ENCODE assay signal across 1 cellular context in the genomic region with DNA sequence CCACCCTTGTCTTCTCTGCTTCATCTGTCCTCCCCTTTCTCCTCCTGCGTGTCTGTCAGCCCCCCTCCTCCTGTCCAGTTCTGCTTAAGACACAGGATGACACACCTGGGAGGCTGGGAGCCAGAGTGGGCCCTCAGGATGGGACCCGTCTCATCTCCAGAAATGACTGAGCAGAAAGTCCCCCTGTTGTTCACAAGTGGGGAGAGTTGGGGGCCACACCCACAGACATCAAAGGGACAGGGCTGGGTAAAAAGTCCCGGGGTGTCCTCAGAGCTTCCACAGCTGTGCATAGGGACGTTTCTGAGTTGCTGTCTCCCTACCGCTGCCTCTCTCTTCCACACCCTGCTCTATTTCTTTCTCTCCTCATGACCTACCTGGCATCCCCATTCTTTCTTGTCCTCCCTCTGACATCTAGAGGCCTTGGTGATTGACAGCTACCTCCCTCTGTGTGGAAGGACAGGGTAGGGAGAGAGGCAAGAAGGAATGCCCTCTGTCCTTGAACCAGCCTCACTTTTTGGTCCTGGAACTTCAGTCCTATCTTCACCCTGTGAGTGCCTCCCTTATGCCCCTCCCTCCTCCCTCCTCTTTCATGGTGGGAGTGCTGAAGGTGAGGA.
TF ChIP-seq lines count a peak whose summit lies in the region.

No MANE protein-coding gene starts in this region.

TF ChIP-seq in GM12878, 131 proteins besides CTCF, POLR2A, EP300 and RAD21 (continues in another document):
- TF ChIP-seq SMAD1 (IDR thresholded peaks at IDR 0.05; ENCODE audit: low read depth, partially characterized antibody), result no peak
- TF ChIP-seq, protein P1, sequence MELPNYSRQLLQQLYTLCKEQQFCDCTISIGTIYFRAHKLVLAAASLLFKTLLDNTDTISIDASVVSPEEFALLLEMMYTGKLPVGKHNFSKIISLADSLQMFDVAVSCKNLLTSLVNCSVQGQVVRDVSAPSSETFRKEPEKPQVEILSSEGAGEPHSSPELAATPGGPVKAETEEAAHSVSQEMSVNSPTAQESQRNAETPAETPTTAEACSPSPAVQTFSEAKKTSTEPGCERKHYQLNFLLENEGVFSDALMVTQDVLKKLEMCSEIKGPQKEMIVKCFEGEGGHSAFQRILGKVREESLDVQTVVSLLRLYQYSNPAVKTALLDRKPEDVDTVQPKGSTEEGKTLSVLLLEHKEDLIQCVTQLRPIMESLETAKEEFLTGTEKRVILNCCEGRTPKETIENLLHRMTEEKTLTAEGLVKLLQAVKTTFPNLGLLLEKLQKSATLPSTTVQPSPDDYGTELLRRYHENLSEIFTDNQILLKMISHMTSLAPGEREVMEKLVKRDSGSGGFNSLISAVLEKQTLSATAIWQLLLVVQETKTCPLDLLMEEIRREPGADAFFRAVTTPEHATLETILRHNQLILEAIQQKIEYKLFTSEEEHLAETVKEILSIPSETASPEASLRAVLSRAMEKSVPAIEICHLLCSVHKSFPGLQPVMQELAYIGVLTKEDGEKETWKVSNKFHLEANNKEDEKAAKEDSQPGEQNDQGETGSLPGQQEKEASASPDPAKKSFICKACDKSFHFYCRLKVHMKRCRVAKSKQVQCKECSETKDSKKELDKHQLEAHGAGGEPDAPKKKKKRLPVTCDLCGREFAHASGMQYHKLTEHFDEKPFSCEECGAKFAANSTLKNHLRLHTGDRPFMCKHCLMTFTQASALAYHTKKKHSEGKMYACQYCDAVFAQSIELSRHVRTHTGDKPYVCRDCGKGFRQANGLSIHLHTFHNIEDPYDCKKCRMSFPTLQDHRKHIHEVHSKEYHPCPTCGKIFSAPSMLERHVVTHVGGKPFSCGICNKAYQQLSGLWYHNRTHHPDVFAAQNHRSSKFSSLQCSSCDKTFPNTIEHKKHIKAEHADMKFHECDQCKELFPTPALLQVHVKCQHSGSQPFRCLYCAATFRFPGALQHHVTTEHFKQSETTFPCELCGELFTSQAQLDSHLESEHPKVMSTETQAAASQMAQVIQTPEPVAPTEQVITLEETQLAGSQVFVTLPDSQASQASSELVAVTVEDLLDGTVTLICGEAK (IDR thresholded peaks at IDR 0.05; ENCODE audit: borderline replicate concordance), result no peak
- TF ChIP-seq TCF12 (IDR thresholded peaks at IDR 0.05; ENCODE audit: low read depth, low read length), result peak; percentile 93
- TF ChIP-seq, protein P2, sequence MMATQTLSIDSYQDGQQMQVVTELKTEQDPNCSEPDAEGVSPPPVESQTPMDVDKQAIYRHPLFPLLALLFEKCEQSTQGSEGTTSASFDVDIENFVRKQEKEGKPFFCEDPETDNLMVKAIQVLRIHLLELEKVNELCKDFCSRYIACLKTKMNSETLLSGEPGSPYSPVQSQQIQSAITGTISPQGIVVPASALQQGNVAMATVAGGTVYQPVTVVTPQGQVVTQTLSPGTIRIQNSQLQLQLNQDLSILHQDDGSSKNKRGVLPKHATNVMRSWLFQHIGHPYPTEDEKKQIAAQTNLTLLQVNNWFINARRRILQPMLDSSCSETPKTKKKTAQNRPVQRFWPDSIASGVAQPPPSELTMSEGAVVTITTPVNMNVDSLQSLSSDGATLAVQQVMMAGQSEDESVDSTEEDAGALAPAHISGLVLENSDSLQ (IDR thresholded peaks at IDR 0.05), result peak; percentile 89
- no peak for TF ChIP-seq ZNF622 (IDR thresholded peaks at IDR 0.05)
- TF ChIP-seq CREB1 (IDR thresholded peaks at IDR 0.05; ENCODE audit: low read depth), result peak; percentile 72
- TF ChIP-seq ETV6 (conservative IDR thresholded peaks at IDR 0.05 in 1 of 2, IDR thresholded peaks at IDR 0.05 in 1 of 2; ENCODE audit: borderline replicate concordance in 1 of 2, low read depth in 1 of 2), result peak in 1 of 2 experiments; percentile 61; a peak in 1 of 4 replicates
- TF ChIP-seq HDAC2 (IDR thresholded peaks at IDR 0.05), result no peak
- TF ChIP-seq ASH2L (IDR thresholded peaks at IDR 0.05; ENCODE audit: borderline replicate concordance, low read depth), result no peak
- TF ChIP-seq CEBPB (IDR thresholded peaks at IDR 0.05; ENCODE audit: borderline replicate concordance in 1 of 2, low read depth in 2 of 2, low read length in 2 of 2), result no peak
- peak; percentile 46 for TF ChIP-seq MEF2B (IDR thresholded peaks at IDR 0.05; ENCODE audit: partially characterized antibody, poor library complexity, severe bottlenecking)
- peak; percentile 46 for TF ChIP-seq MTA2 (IDR thresholded peaks at IDR 0.05; ENCODE audit: low read depth)
- 0 out of 2 replicates have a peak, but pooled peaks have one; percentile 39 for TF ChIP-seq ATF7 (IDR thresholded peaks at IDR 0.05; ENCODE audit: low read depth)
- TF ChIP-seq, protein P3, sequence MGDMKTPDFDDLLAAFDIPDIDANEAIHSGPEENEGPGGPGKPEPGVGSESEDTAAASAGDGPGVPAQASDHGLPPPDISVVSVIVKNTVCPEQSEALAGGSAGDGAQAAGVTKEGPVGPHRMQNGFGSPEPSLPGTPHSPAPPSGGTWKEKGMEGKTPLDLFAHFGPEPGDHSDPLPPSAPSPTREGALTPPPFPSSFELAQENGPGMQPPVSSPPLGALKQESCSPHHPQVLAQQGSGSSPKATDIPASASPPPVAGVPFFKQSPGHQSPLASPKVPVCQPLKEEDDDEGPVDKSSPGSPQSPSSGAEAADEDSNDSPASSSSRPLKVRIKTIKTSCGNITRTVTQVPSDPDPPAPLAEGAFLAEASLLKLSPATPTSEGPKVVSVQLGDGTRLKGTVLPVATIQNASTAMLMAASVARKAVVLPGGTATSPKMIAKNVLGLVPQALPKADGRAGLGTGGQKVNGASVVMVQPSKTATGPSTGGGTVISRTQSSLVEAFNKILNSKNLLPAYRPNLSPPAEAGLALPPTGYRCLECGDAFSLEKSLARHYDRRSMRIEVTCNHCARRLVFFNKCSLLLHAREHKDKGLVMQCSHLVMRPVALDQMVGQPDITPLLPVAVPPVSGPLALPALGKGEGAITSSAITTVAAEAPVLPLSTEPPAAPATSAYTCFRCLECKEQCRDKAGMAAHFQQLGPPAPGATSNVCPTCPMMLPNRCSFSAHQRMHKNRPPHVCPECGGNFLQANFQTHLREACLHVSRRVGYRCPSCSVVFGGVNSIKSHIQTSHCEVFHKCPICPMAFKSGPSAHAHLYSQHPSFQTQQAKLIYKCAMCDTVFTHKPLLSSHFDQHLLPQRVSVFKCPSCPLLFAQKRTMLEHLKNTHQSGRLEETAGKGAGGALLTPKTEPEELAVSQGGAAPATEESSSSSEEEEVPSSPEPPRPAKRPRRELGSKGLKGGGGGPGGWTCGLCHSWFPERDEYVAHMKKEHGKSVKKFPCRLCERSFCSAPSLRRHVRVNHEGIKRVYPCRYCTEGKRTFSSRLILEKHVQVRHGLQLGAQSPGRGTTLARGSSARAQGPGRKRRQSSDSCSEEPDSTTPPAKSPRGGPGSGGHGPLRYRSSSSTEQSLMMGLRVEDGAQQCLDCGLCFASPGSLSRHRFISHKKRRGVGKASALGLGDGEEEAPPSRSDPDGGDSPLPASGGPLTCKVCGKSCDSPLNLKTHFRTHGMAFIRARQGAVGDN (IDR thresholded peaks at IDR 0.05), result 0 out of 2 replicates have a peak, but pooled peaks have one; percentile 30
- peak; percentile 88 for TF ChIP-seq IKZF1 (conservative IDR thresholded peaks at IDR 0.05)
- TF ChIP-seq SPI1 (IDR thresholded peaks at IDR 0.05; ENCODE audit: borderline replicate concordance, insufficient read depth, low read depth, low read length), result peak; percentile 32; the same call in 1 of the 2 replicates
- TF ChIP-seq SUZ12 (IDR thresholded peaks at IDR 0.05; ENCODE audit: unreplicated experiment), result no peak
- TF ChIP-seq ZNF384 (IDR thresholded peaks at IDR 0.05; ENCODE audit: borderline replicate concordance, low read depth, low read length), result no peak
- peak; percentile 90 for TF ChIP-seq TCF3 (IDR thresholded peaks at IDR 0.05; ENCODE audit: borderline replicate concordance, insufficient read depth, low read depth, low read length)
- TF ChIP-seq, protein P4, sequence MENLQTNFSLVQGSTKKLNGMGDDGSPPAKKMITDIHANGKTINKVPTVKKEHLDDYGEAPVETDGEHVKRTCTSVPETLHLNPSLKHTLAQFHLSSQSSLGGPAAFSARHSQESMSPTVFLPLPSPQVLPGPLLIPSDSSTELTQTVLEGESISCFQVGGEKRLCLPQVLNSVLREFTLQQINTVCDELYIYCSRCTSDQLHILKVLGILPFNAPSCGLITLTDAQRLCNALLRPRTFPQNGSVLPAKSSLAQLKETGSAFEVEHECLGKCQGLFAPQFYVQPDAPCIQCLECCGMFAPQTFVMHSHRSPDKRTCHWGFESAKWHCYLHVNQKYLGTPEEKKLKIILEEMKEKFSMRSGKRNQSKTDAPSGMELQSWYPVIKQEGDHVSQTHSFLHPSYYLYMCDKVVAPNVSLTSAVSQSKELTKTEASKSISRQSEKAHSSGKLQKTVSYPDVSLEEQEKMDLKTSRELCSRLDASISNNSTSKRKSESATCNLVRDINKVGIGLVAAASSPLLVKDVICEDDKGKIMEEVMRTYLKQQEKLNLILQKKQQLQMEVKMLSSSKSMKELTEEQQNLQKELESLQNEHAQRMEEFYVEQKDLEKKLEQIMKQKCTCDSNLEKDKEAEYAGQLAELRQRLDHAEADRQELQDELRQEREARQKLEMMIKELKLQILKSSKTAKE (IDR thresholded peaks at IDR 0.05; ENCODE audit: low read depth, poor library complexity, severe bottlenecking), result peak; percentile 57
- no peak for TF ChIP-seq NR2C2 (IDR thresholded peaks at IDR 0.05; ENCODE audit: borderline replicate concordance, control insufficient read depth, insufficient read length, low read depth)
- peak; percentile 94 to 95 for TF ChIP-seq IKZF2 (IDR thresholded peaks at IDR 0.05)
- TF ChIP-seq, protein P5, sequence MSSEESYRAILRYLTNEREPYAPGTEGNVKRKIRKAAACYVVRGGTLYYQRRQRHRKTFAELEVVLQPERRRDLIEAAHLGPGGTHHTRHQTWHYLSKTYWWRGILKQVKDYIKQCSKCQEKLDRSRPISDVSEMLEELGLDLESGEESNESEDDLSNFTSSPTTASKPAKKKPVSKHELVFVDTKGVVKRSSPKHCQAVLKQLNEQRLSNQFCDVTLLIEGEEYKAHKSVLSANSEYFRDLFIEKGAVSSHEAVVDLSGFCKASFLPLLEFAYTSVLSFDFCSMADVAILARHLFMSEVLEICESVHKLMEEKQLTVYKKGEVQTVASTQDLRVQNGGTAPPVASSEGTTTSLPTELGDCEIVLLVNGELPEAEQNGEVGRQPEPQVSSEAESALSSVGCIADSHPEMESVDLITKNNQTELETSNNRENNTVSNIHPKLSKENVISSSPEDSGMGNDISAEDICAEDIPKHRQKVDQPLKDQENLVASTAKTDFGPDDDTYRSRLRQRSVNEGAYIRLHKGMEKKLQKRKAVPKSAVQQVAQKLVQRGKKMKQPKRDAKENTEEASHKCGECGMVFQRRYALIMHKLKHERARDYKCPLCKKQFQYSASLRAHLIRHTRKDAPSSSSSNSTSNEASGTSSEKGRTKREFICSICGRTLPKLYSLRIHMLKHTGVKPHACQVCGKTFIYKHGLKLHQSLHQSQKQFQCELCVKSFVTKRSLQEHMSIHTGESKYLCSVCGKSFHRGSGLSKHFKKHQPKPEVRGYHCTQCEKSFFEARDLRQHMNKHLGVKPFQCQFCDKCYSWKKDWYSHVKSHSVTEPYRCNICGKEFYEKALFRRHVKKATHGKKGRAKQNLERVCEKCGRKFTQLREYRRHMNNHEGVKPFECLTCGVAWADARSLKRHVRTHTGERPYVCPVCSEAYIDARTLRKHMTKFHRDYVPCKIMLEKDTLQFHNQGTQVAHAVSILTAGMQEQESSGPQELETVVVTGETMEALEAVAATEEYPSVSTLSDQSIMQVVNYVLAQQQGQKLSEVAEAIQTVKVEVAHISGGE (CRISPR knock-in tag; IDR thresholded peaks at IDR 0.05), result no peak
- TF ChIP-seq SRF (IDR thresholded peaks at IDR 0.05; ENCODE audit: low read depth in 2 of 2, low read length in 2 of 2), result 0 out of 4 replicates have a peak, but pooled peaks of 1 of the 2 experiments have one; percentile 41
- TF ChIP-seq NBN (IDR thresholded peaks at IDR 0.05), result peak; percentile 75; the same call in 1 of the 2 replicates
- TF ChIP-seq SREBF1 (IDR thresholded peaks at IDR 0.05; ENCODE audit: low read length), result no peak
- peak; percentile 18 for TF ChIP-seq SP1 (IDR thresholded peaks at IDR 0.05; ENCODE audit: low read depth, low read length)
- peak; percentile 77; the same call in 1 of the 2 replicates for TF ChIP-seq JUND (IDR thresholded peaks at IDR 0.05; ENCODE audit: low read depth, low read length)
- no peak for TF ChIP-seq BMI1 (IDR thresholded peaks at IDR 0.05; ENCODE audit: borderline replicate concordance)
- TF ChIP-seq TARDBP (IDR thresholded peaks at IDR 0.05; ENCODE audit: borderline replicate concordance), result peak; percentile 67; the same call in 1 of the 2 replicates
- no peak for TF ChIP-seq TAF1 (IDR thresholded peaks at IDR 0.05; ENCODE audit: borderline replicate concordance, low read depth, low read length)
- peak; percentile 98 for TF ChIP-seq EED (IDR thresholded peaks at IDR 0.05; ENCODE audit: low read depth)
- 0 out of 3 replicates have a peak, but pooled peaks have one; percentile 13 for TF ChIP-seq POU2F2 (IDR thresholded peaks at IDR 0.05; ENCODE audit: borderline replicate concordance, low read depth, low read length)
- peak; percentile 71; the same call in 1 of the 2 replicates for TF ChIP-seq GATAD2B (conservative IDR thresholded peaks at IDR 0.05; ENCODE audit: low read depth)
- TF ChIP-seq, protein P6, sequence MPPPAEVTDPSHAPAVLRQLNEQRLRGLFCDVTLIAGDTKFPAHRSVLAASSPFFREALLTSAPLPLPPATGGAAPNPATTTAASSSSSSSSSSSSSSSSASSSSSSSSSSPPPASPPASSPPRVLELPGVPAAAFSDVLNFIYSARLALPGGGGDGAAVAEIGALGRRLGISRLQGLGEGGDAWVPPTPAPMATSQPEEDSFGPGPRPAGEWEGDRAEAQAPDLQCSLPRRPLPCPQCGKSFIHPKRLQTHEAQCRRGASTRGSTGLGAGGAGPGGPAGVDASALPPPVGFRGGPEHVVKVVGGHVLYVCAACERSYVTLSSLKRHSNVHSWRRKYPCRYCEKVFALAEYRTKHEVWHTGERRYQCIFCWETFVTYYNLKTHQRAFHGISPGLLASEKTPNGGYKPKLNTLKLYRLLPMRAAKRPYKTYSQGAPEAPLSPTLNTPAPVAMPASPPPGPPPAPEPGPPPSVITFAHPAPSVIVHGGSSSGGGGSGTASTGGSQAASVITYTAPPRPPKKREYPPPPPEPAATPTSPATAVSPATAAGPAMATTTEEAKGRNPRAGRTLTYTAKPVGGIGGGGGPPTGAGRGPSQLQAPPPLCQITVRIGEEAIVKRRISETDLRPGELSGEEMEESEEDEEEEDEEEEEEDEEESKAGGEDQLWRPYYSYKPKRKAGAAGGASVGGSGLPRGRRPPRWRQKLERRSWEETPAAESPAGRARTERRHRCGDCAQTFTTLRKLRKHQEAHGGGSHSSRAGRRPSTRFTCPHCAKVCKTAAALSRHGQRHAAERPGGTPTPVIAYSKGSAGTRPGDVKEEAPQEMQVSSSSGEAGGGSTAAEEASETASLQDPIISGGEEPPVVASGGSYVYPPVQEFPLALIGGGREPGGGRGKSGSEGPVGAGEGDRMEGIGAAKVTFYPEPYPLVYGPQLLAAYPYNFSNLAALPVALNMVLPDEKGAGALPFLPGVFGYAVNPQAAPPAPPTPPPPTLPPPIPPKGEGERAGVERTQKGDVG (CRISPR knock-in tag; IDR thresholded peaks at IDR 0.05), result no peak
- TF ChIP-seq NFIC (IDR thresholded peaks at IDR 0.05; ENCODE audit: low read depth, low read length), result peak; percentile 84
- TF ChIP-seq HDGF (IDR thresholded peaks at IDR 0.05), result 0 out of 2 replicates have a peak, but pooled peaks have one; percentile 21
